Comparison of ENCODE assay signal across 11 cellular contexts in genomic region chr17:73719588-73720071, GRCh38.
DNase-seq lines count a peak whose midpoint lies in the region; ATAC-seq and TF ChIP-seq lines count a peak whose summit lies in the region.
"Had no signal": no experiment of that assay in that cellular context is flagged by ENCODE, and none has a peak within 500 bp of the region (broad histone marks: within the 10 kb centered on the region; RNA-seq: fewer than 3 reads in every experiment).

No MANE protein-coding gene starts in this region.

- no peak overlapping the region for H3K4me2 ChIP-seq in GM23338

- no peak overlapping the region for H3K27ac ChIP-seq in GM23338 (ENCODE audit: low read depth)
- H3K27ac ChIP-seq: neutrophil had no signal

- H3K27ac Mint-ChIP-seq in GM23338, result no peak overlapping the region

- no peaks in the 10 kb centered on the region for H4K20me1 ChIP-seq in GM23338 (replicated peaks; ENCODE audit: insufficient read depth)

- H3K27me3 Mint-ChIP-seq in GM23338 (ENCODE audit: insufficient read depth, low read depth, poor library complexity), result peaks cover 9% of the 10 kb centered on the region

- H3K4me3 Mint-ChIP-seq in GM23338, result no peak overlapping the region

- ATAC-seq in GM23338 (peak; percentile 50), HG03196 (IDR thresholded peaks at IDR 0.05; ENCODE audit: unreplicated experiment) (no peak)

- no peaks in the 10 kb centered on the region for H3K36me3 Mint-ChIP-seq in GM23338 (ENCODE audit: low read depth)

- H3F3A ChIP-seq in GM23338 (replicated peaks; ENCODE audit: low read depth), result no peaks in the 10 kb centered on the region

- intact Hi-C loops in head of caudate nucleus (cut with DNase I), result no loop called here

- H3K4me3 ChIP-seq in GM23338, result no peak overlapping the region

- no peaks in the 10 kb centered on the region for H3K27me3 ChIP-seq in GM23338 (ENCODE audit: insufficient read depth)

- H3K4me1 ChIP-seq in GM23338 (ENCODE audit: insufficient read depth), result no peaks in the 10 kb centered on the region

- no peaks in the 10 kb centered on the region for H3K9me2 ChIP-seq in GM23338 (ENCODE audit: insufficient read depth)

- H3K4me1 Mint-ChIP-seq in GM23338, result peaks cover 18% of the 10 kb centered on the region

- H3K9me3 Mint-ChIP-seq in GM23338, result no peaks in the 10 kb centered on the region

- DNase-seq in GM23338 (ENCODE audit: low spot score) (peak; percentile 24), NCI-H748 treated with DMSO at 0.1 percent for 48 hours (lab: John Stamatoyannopoulos, UW) (peak; percentile 37), head of caudate nucleus (peak; percentile 72 to 95 (median 87)), occipital lobe (lab: John Stamatoyannopoulos, UW) (peak; percentile 70), NCI-H128 (lab: John Stamatoyannopoulos, UW; ENCODE audit: unreplicated experiment) (no peak), HK-2 (ENCODE audit: unreplicated experiment) (no peak)
- no peak for DNase-seq in activated CD4-positive, alpha-beta T cell treated with anti-CD3 and anti-CD28 coated beads for 4 hours
- DNase-seq: EL, NCI-H1694 had no signal

- no peaks in the 10 kb centered on the region for H3K79me2 ChIP-seq in GM23338 (replicated peaks; ENCODE audit: insufficient read depth)

- no peaks in the 10 kb centered on the region for H3K36me3 ChIP-seq in GM23338 (ENCODE audit: insufficient read depth)
- H3K36me3 ChIP-seq: neutrophil had no signal

- peak overlapping the region; percentile 52; the same call in 1 of the 2 replicates for H2AFZ ChIP-seq in GM23338

- TF ChIP-seq CTCF in GM23338 (conservative IDR thresholded peaks at IDR 0.05; ENCODE audit: low read depth in 2 of 2), result no peak

TF ChIP-seq in GM23338, 12 proteins besides CTCF, POLR2A, EP300 and RAD21:
- TF ChIP-seq ETS1 (IDR thresholded peaks at IDR 0.05), result no peak
- TF ChIP-seq EZH2phosphoT487 (IDR thresholded peaks at IDR 0.05; ENCODE audit: unreplicated experiment), result no peak
- no peak for TF ChIP-seq POLR2AphosphoS5 (IDR thresholded peaks at IDR 0.05; ENCODE audit: low read depth)
- TF ChIP-seq ZNF114 (CRISPR knock-in tag; IDR thresholded peaks at IDR 0.05), result no peak
- TF ChIP-seq JUNB (IDR thresholded peaks at IDR 0.05; ENCODE audit: unreplicated experiment), result no peak
- no peak for TF ChIP-seq ZNF462 (CRISPR knock-in tag; IDR thresholded peaks at IDR 0.05)
- TF ChIP-seq STAT1 (IDR thresholded peaks at IDR 0.05; ENCODE audit: unreplicated experiment), result no peak
- TF ChIP-seq REST (IDR thresholded peaks at IDR 0.05; ENCODE audit: unreplicated experiment), result no peak
- TF ChIP-seq CREB1 (CRISPR knock-in tag; IDR thresholded peaks at IDR 0.05; ENCODE audit: low read depth), result no peak
- no peak for TF ChIP-seq ZNF331 (CRISPR knock-in tag; IDR thresholded peaks at IDR 0.05; ENCODE audit: low read depth)
- no peak for TF ChIP-seq NANOG (IDR thresholded peaks at IDR 0.05; ENCODE audit: borderline replicate concordance)
- no peak for TF ChIP-seq EZH2 (IDR thresholded peaks at IDR 0.05; ENCODE audit: low read depth, unreplicated experiment)
TF ChIP-seq in GM23338: peak in this region for 0.

Comparison
In these comparisons a context has a peak if more than half of its experiments do, and no peak if none do; other contexts are left out.
1. DNase-seq: peak in GM23338 (single experiment), NCI-H748 treated with DMSO at 0.1 percent for 48 hours (single experiment), head of caudate nucleus (42 of 42) and occipital lobe (single experiment); none in NCI-H128 (single experiment), HK-2 (single experiment) and activated CD4-positive, alpha-beta T cell treated with anti-CD3 and anti-CD28 coated beads for 4 hours (0 of 2).